Comparison of ENCODE assay signal across 20 cellular contexts in the genomic region with DNA sequence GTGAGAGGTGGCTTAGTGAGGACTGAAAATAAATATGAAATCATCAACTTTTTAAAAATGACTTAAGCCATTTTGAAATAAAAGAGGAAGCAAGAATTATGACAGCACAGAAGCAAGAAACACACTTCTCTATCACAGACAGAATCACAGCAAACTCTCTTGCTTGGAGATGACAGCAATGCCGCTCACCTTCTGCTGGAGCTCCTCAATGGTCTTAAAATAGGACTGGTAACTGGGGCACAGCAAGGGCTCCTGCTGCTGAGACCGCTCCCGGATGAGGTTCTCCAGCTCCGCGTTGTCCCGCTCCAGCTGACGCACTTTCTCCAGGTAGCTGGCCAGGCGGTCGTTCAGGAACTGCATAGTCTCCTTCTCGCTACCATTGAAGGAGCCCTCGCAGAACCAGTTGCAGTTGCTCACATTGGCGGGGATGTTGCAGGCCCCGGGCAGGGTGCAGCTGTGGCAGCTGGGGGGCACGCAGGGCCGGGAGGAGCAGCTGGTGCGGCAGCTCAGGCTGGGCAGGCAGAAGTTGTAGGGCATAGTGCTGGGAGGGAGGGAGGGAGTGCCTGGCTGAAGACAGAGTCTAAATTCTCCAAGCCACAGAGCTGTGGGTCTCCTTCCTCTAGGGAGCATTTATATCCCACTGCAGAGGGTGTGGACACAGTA. TPM values are rescaled to one million over a fixed set of nuclear protein-coding genes. Genes with fewer than 3 reads are reported as not detected.
"Had no signal": no experiment of that assay in that cellular context is flagged by ENCODE, and none has a peak within 500 bp of the region (broad histone marks: within the 10 kb centered on the region; RNA-seq: fewer than 3 reads in every experiment).

Gene KRT31, minus strand, starts transcription at position 606 of the 663 bp plus-strand sequence. Its CDS starts 69 bp downstream, at position 537.

- H2AFZ ChIP-seq: hepatocyte had no signal

- H3K36me3 ChIP-seq: left ventricle myocardium inferior, spleen, tibial artery had no signal

- H3K4me1 ChIP-seq: spleen, tibial artery had no signal

- H3K9me3 ChIP-seq: left ventricle myocardium inferior, mucosa of descending colon, spleen, tibial artery had no signal

- H3K4me2 ChIP-seq: hepatocyte had no signal

- H3K27me3 ChIP-seq: hepatocyte had no signal

- DNase-seq: activated CD4-positive, alpha-beta T cell treated with anti-CD3 and anti-CD28 coated beads, Interleukin-2, amount 50 U/mL, for 48 hours; activated CD4-positive, CD25-positive, alpha-beta regulatory T cell treated with anti-CD3 and anti-CD28 coated beads, Interleukin-2, amount 50 U/mL, for 72 hours; activated naive CD4-positive, alpha-beta T cell treated with anti-CD3 and anti-CD28 coated beads, Interleukin-2, amount 50 U/mL, for 16 hours; activated T-cell treated with anti-CD3 and anti-CD28 coated beads, Interleukin-2, amount 50 U/mL, for 1 hour; left ventricle myocardium inferior; mucosa of descending colon; occipital lobe; right cardiac atrium; spleen; T-helper 1 cell; T1000; tibial artery had no signal

- ATAC-seq: mucosa of descending colon, right cardiac atrium had no signal

- H3K4me3 ChIP-seq: hepatocyte, left ventricle myocardium inferior, mucosa of descending colon, spleen, tibial artery had no signal

- H3K27ac ChIP-seq: hepatocyte, left ventricle myocardium inferior, spleen, tibial artery had no signal

RNA-seq across cellular contexts. Expression of gene KRT31, which starts in this region (rescaled TPM):
- total RNA-seq: activated T-helper 2 cell treated with anti-CD3 and anti-CD28 coated beads, Interferon-gamma antibody, Interleukin-2, Interleukin-4, amounts not matched to agents 10 μg/mL and 5 μg/mL and 100 μg/mL, durations not matched to agents 14 hours and 24 hours and 36 hours; astrocyte; bronchial epithelial cell; glomerular endothelial cell; hepatocyte; kidney epithelial cell; left ventricle myocardium inferior; mucosa of descending colon; progenitor cell of endocrine pancreas; right cardiac atrium; spleen had no signal
- polyA plus RNA-seq: adipose tissue, hepatocyte, right cardiac atrium, spleen had no signal
